ENCODE assay signal across 16 cellular contexts in the genomic region with DNA sequence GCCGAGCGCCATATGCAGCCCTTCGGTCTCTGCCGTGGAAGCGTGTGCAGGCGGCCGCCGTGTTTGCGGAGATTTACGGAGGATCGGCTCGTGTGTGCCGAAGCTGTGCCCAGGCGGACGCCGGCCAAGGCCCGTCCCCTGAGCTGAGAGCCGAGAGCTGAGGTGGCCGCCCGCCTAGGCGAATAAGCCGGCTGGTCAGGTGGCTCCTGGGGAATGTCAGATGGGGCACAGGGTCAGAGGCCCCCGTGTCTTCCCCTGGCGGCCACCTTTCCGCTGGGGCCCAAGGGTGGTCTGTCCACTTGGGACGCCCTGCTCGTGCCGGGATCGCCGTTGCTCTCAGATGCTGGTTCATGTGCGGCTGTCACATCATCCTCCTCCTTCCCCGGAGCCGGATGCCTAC.
DNase-seq lines count a peak whose midpoint lies in the region; ATAC-seq, FAIRE-seq and TF ChIP-seq lines count a peak whose summit lies in the region.
"Had no signal": no experiment of that assay in that cellular context is flagged by ENCODE, and none has a peak within 500 bp of the region (broad histone marks: within the 10 kb centered on the region; RNA-seq: fewer than 3 reads in every experiment).

No MANE protein-coding gene starts in this region.

- no peaks in the 10 kb centered on the region for H4K20me1 ChIP-seq in astrocyte (ENCODE audit: insufficient read depth, low read length)

- ATAC-seq in gastrocnemius medialis (no peak), GM21367 (IDR thresholded peaks at IDR 0.05; ENCODE audit: unreplicated experiment) (no peak)
- no peak for ATAC-seq in stimulated activated memory B cell treated with anti-CD40 and anti-IgM and Interleukin-4, amounts not matched to agents 10 μg/mL and 1 μg/mL and 100 μg/mL, for 72 hours
- ATAC-seq: GM12878 had no signal

- H3K27me3 Mint-ChIP-seq in astrocyte (ENCODE audit: low read depth, unreplicated experiment), result peaks cover 25% of the 10 kb centered on the region
- H3K27me3 Mint-ChIP-seq in stimulated activated memory B cell treated with anti-CD40 and anti-IgM and Interleukin-4, amounts not matched to agents 10 μg/mL and 1 μg/mL and 100 μg/mL, for 72 hours, result no peaks in the 10 kb centered on the region

- H3K27me3 ChIP-seq in astrocyte (ENCODE audit: insufficient read depth, low read length), result no peaks in the 10 kb centered on the region
- peaks cover 8 to 26% (median 18%) of the 10 kb centered on the region in 3 donors for H3K27me3 ChIP-seq in gastrocnemius medialis
- H3K27me3 ChIP-seq: Peyer's patch had no signal

- peak overlapping the region; percentile 56 for H2AFZ ChIP-seq in astrocyte (ENCODE audit: low read depth, low read length)

- peaks cover 3% of the 10 kb centered on the region for H3K9me3 Mint-ChIP-seq in astrocyte (ENCODE audit: unreplicated experiment)
- peaks cover 12% of the 10 kb centered on the region for H3K9me3 Mint-ChIP-seq in stimulated activated memory B cell treated with anti-CD40 and anti-IgM and Interleukin-4, amounts not matched to agents 10 μg/mL and 1 μg/mL and 100 μg/mL, for 72 hours

- H3K27ac ChIP-seq in astrocyte (ENCODE audit: low read depth, low read length) (no peak overlapping the region), kidney (ENCODE audit: low read depth in 2 of 2, low read length in 2 of 2) (no peak overlapping the region), gastrocnemius medialis (no peak overlapping the region)
- H3K27ac ChIP-seq: right lobe of liver had no signal

- H3K4me3 ChIP-seq in astrocyte (ENCODE audit: insufficient read depth, low read depth, low read length) (peak overlapping the region; percentile 23), kidney (ENCODE audit: low read length in 2 of 2) (no peak overlapping the region), gastrocnemius medialis (peak overlapping the region; percentile 14 to 39 (median 36))
- H3K4me3 ChIP-seq: GM12878, right lobe of liver had no signal

- H3K4me3 Mint-ChIP-seq in astrocyte (ENCODE audit: unreplicated experiment), result no peak overlapping the region
- H3K4me3 Mint-ChIP-seq in stimulated activated memory B cell treated with anti-CD40 and anti-IgM and Interleukin-4, amounts not matched to agents 10 μg/mL and 1 μg/mL and 100 μg/mL, for 72 hours, result no peak overlapping the region

- H3K9me3 ChIP-seq in astrocyte (ENCODE audit: insufficient read depth, low read depth, low read length), result no peaks in the 10 kb centered on the region
- H3K9me3 ChIP-seq in kidney (ENCODE audit: control insufficient read depth in 1 of 2, low read length in 2 of 2), result no peaks in the 10 kb centered on the region
- H3K9me3 ChIP-seq in gastrocnemius medialis, result no peaks in the 10 kb centered on the region
- H3K9me3 ChIP-seq: Peyer's patch, right lobe of liver had no signal

- H3K36me3 Mint-ChIP-seq in astrocyte (ENCODE audit: low read depth, unreplicated experiment), result no peaks in the 10 kb centered on the region
- no peaks in the 10 kb centered on the region for H3K36me3 Mint-ChIP-seq in stimulated activated memory B cell treated with anti-CD40 and anti-IgM and Interleukin-4, amounts not matched to agents 10 μg/mL and 1 μg/mL and 100 μg/mL, for 72 hours

- no peak overlapping the region for H3K27ac Mint-ChIP-seq in astrocyte (ENCODE audit: unreplicated experiment)
- H3K27ac Mint-ChIP-seq in stimulated activated memory B cell treated with anti-CD40 and anti-IgM and Interleukin-4, amounts not matched to agents 10 μg/mL and 1 μg/mL and 100 μg/mL, for 72 hours, result no peak overlapping the region

- H3K36me3 ChIP-seq in astrocyte (ENCODE audit: insufficient read depth, low read length) (no peaks in the 10 kb centered on the region), kidney (ENCODE audit: control insufficient read depth in 1 of 2, insufficient read depth in 2 of 2, low read length in 2 of 2) (no peaks in the 10 kb centered on the region), gastrocnemius medialis (no peaks in the 10 kb centered on the region)
- H3K36me3 ChIP-seq: Peyer's patch, right lobe of liver had no signal

- no peak for FAIRE-seq in astrocyte (lab: Jason Lieb, UNC)
- FAIRE-seq in kidney (lab: Jason Lieb, UNC), result no peak
- FAIRE-seq: GM12878 had no signal

- intact Hi-C loops in kidney (cut with DNase I) (no loop called here), gastrocnemius medialis (cut with DNase I; ENCODE audit: low total_unique reads) (no loop called here)

- TF ChIP-seq CTCF in astrocyte (IDR thresholded peaks at IDR 0.05; ENCODE audit: insufficient read depth, low read depth, low read length) (no peak), kidney (IDR thresholded peaks at IDR 0.05; ENCODE audit: borderline replicate concordance, extremely low read depth, insufficient read depth) (no peak), gastrocnemius medialis (IDR thresholded peaks at IDR 0.05 in 4 of 5, conservative IDR thresholded peaks at IDR 0.05 in 1 of 5) (no peak), GM13976 (IDR thresholded peaks at IDR 0.05; ENCODE audit: borderline replicate concordance, control extremely low read depth, extremely low read depth, insufficient read depth, missing control alignments) (no peak)

- in situ Hi-C loops in gastrocnemius medialis (cut with MboI; ENCODE audit: low sequenced_read_pairs in 4 of 4) (no loop called here), GM13976 (cut with MboI; ENCODE audit: low sequenced_read_pairs, unreplicated experiment) (no loop called here)

- DNase-seq in AG08395 (ENCODE audit: low spot score) (peak; percentile 53), astrocyte (ENCODE audit: low read depth) (no peak), kidney (peak; percentile 78), gastrocnemius medialis (no peak), islet precursor cell (no peak), GM13976 (ENCODE audit: low spot score) (no peak)
- DNase-seq: ACHN; activated effector memory CD4-positive, alpha-beta T cell treated with anti-CD3 and anti-CD28 coated beads, Interleukin-2, amount 50 U/mL, for 16 hours; DMS53; NCI-H524 treated with DMSO at 0.1 percent for 48 hours; Peyer's patch; right lobe of liver; T-helper 2 cell had no signal

- H3K9ac ChIP-seq in astrocyte (ENCODE audit: low read length), result no peak overlapping the region
- H3K9ac ChIP-seq in kidney (ENCODE audit: low read length in 2 of 2), result no peak overlapping the region

- H3K79me2 ChIP-seq in astrocyte (ENCODE audit: insufficient read depth, low read length), result no peaks in the 10 kb centered on the region

- H3K4me1 ChIP-seq in astrocyte (ENCODE audit: insufficient read depth, low read length) (no peaks in the 10 kb centered on the region), kidney (ENCODE audit: control insufficient read depth in 1 of 2, insufficient read depth in 1 of 2, low read depth in 1 of 2, low read length in 2 of 2) (peaks cover 2 to 6% of the 10 kb centered on the region in 2 donors), gastrocnemius medialis (peaks cover 0 to 6% of the 10 kb centered on the region in 2 donors)
- H3K4me1 ChIP-seq: Peyer's patch, right lobe of liver had no signal

- peaks cover 18% of the 10 kb centered on the region for H3K4me1 Mint-ChIP-seq in astrocyte (ENCODE audit: low read depth, unreplicated experiment)
- peaks cover 6% of the 10 kb centered on the region for H3K4me1 Mint-ChIP-seq in stimulated activated memory B cell treated with anti-CD40 and anti-IgM and Interleukin-4, amounts not matched to agents 10 μg/mL and 1 μg/mL and 100 μg/mL, for 72 hours

- H3K4me2 ChIP-seq in astrocyte (ENCODE audit: low read length), result peak overlapping the region; percentile 72

- TF ChIP-seq POLR2A in gastrocnemius medialis (IDR thresholded peaks at IDR 0.05), result no peak

Comparison
In these comparisons a context has a peak if more than half of its experiments do, and no peak if none do; other contexts are left out.
1. DNase-seq: peak in AG08395 (single experiment) and kidney (single experiment); none in astrocyte (single experiment), gastrocnemius medialis (0 of 2), islet precursor cell (single experiment) and GM13976 (single experiment).
2. H3K4me3 ChIP-seq: peak in astrocyte (single experiment) and gastrocnemius medialis (4 of 4); none in kidney (0 of 2).